13 cellular contexts compared by ENCODE assay signal in genomic region chr2:27766287-27766661, GRCh38. TPM values are rescaled to one million over a fixed set of nuclear protein-coding genes. Genes with fewer than 3 reads are reported as not detected.
DNase-seq lines count a peak whose midpoint lies in the region; ATAC-seq and TF ChIP-seq lines count a peak whose summit lies in the region.
"Had no signal": no experiment of that assay in that cellular context is flagged by ENCODE, and none has a peak within 500 bp of the region (broad histone marks: within the 10 kb centered on the region; RNA-seq: fewer than 3 reads in every experiment).

No MANE protein-coding gene starts in this region.

- H3K27ac Mint-ChIP-seq in stimulated activated naive CD8-positive, alpha-beta T cell treated with anti-CD3 and anti-CD28 coated beads, Interleukin-15, Interleukin-2, amounts not matched to agents 100 ng/mL and 50 ng/mL, for 24 hours = peak overlapping the region; percentile 71
- no peak overlapping the region for H3K27ac Mint-ChIP-seq in central memory CD8-positive, alpha-beta T cell (ENCODE audit: low read depth)

- peaks cover 4% of the 10 kb centered on the region for H3K27me3 Mint-ChIP-seq in stimulated activated naive CD8-positive, alpha-beta T cell treated with anti-CD3 and anti-CD28 coated beads, Interleukin-15, Interleukin-2, amounts not matched to agents 100 ng/mL and 50 ng/mL, for 24 hours
- H3K27me3 Mint-ChIP-seq in central memory CD8-positive, alpha-beta T cell = peaks cover 9% of the 10 kb centered on the region

- no peak for ATAC-seq in stimulated activated naive CD8-positive, alpha-beta T cell treated with anti-CD3 and anti-CD28 coated beads, Interleukin-15, Interleukin-2, amounts not matched to agents 100 U/mL and 50 U/mL, for 24 hours
- ATAC-seq in central memory CD8-positive, alpha-beta T cell (replicated peaks; ENCODE audit: extremely low read depth, poor library complexity, severe bottlenecking) = no peak
- ATAC-seq in upper lobe of right lung = peak; percentile 73
- ATAC-seq in GM18520 (IDR thresholded peaks at IDR 0.05; ENCODE audit: unreplicated experiment) = no peak

- H3K27me3 ChIP-seq in muscle layer of duodenum (ENCODE audit: low read depth, low read length) = no peaks in the 10 kb centered on the region
- no peaks in the 10 kb centered on the region for H3K27me3 ChIP-seq in upper lobe of right lung
- H3K27me3 ChIP-seq: BLaER1 had no signal

- peaks cover 22% of the 10 kb centered on the region for H3K4me1 Mint-ChIP-seq in stimulated activated naive CD8-positive, alpha-beta T cell treated with anti-CD3 and anti-CD28 coated beads, Interleukin-15, Interleukin-2, amounts not matched to agents 100 ng/mL and 50 ng/mL, for 24 hours (ENCODE audit: low read depth)
- peaks cover 11% of the 10 kb centered on the region for H3K4me1 Mint-ChIP-seq in central memory CD8-positive, alpha-beta T cell

- H3K36me3 Mint-ChIP-seq in stimulated activated naive CD8-positive, alpha-beta T cell treated with anti-CD3 and anti-CD28 coated beads, Interleukin-15, Interleukin-2, amounts not matched to agents 100 ng/mL and 50 ng/mL, for 24 hours (ENCODE audit: low read depth) = no peaks in the 10 kb centered on the region
- peaks cover 3% of the 10 kb centered on the region for H3K36me3 Mint-ChIP-seq in central memory CD8-positive, alpha-beta T cell (ENCODE audit: insufficient read depth)

- H3K4me1 ChIP-seq in muscle layer of duodenum (ENCODE audit: control insufficient read depth in 1 of 2, insufficient read depth in 2 of 2, low read length in 2 of 2) (peaks cover 0 to 4% of the 10 kb centered on the region in 2 donors), upper lobe of right lung (peaks cover 4% of the 10 kb centered on the region)

- H3K36me3 ChIP-seq in muscle layer of duodenum (ENCODE audit: control insufficient read depth in 1 of 2, insufficient read depth in 2 of 2, low read length in 2 of 2) = no peaks in the 10 kb centered on the region
- H3K36me3 ChIP-seq in upper lobe of right lung = no peaks in the 10 kb centered on the region
- H3K36me3 ChIP-seq: BLaER1, cardiac muscle cell had no signal

- TF ChIP-seq CTCF in upper lobe of right lung (IDR thresholded peaks at IDR 0.05) (no peak), foreskin fibroblast (IDR thresholded peaks at IDR 0.05; ENCODE audit: low read depth, low read length) (no peak)

- no peaks in the 10 kb centered on the region for H3K9me3 Mint-ChIP-seq in stimulated activated naive CD8-positive, alpha-beta T cell treated with anti-CD3 and anti-CD28 coated beads, Interleukin-15, Interleukin-2, amounts not matched to agents 100 ng/mL and 50 ng/mL, for 24 hours
- no peaks in the 10 kb centered on the region for H3K9me3 Mint-ChIP-seq in central memory CD8-positive, alpha-beta T cell

- H3K4me3 Mint-ChIP-seq in stimulated activated naive CD8-positive, alpha-beta T cell treated with anti-CD3 and anti-CD28 coated beads, Interleukin-15, Interleukin-2, amounts not matched to agents 100 ng/mL and 50 ng/mL, for 24 hours = peak overlapping the region; percentile 60
- H3K4me3 Mint-ChIP-seq in central memory CD8-positive, alpha-beta T cell = peak overlapping the region; percentile 53

- no peaks in the 10 kb centered on the region for H3K9me3 ChIP-seq in muscle layer of duodenum (ENCODE audit: control insufficient read depth in 1 of 2, low read length in 2 of 2)
- H3K9me3 ChIP-seq in upper lobe of right lung = no peaks in the 10 kb centered on the region
- H3K9me3 ChIP-seq: BLaER1 had no signal

- intact Hi-C loops in upper lobe of right lung (cut with DNase I) = no loop called here

- H3K27ac ChIP-seq in muscle layer of duodenum (ENCODE audit: low read length) (no peak overlapping the region), upper lobe of right lung (peak overlapping the region; percentile 53)
- H3K27ac ChIP-seq: BLaER1, cardiac muscle cell had no signal

- no peak for DNase-seq in stimulated activated naive CD8-positive, alpha-beta T cell treated with anti-CD3 and anti-CD28 coated beads, Interleukin-15, Interleukin-2, amounts not matched to agents 100 U/mL and 50 U/mL, for 24 hours
- no peak for DNase-seq in central memory CD8-positive, alpha-beta T cell (ENCODE audit: low spot score in 2 of 2)
- no peak for DNase-seq in upper lobe of right lung
- no peak for DNase-seq in amygdala (lab: John Stamatoyannopoulos, UW)
- DNase-seq in foreskin fibroblast = no peak
- DNase-seq: mesendoderm, NCI-H1048 had no signal

- peak overlapping the region; percentile 3 to 43 for H3K4me3 ChIP-seq in muscle layer of duodenum (ENCODE audit: low read depth in 1 of 2, low read length in 2 of 2)
- H3K4me3 ChIP-seq in upper lobe of right lung = peak overlapping the region; percentile 46
- H3K4me3 ChIP-seq in foreskin fibroblast (ENCODE audit: low read depth in 1 of 2, low read length in 2 of 2) = no peak overlapping the region
- H3K4me3 ChIP-seq: BLaER1, cardiac muscle cell, smooth muscle cell had no signal

RNA-seq across cellular contexts. Expression of gene MRPL33, which starts 5.2 kb away (rescaled TPM):
- total RNA-seq in upper lobe of right lung = 79.4 TPM

Comparison
In these comparisons a context has a peak if more than half of its experiments do, and no peak if none do; other contexts are left out.
1. H3K4me3 ChIP-seq: peak in muscle layer of duodenum (2 of 2) and upper lobe of right lung (single experiment); none in foreskin fibroblast (0 of 2).